ENCODE assay signal across 8 cellular contexts in the genomic region with DNA sequence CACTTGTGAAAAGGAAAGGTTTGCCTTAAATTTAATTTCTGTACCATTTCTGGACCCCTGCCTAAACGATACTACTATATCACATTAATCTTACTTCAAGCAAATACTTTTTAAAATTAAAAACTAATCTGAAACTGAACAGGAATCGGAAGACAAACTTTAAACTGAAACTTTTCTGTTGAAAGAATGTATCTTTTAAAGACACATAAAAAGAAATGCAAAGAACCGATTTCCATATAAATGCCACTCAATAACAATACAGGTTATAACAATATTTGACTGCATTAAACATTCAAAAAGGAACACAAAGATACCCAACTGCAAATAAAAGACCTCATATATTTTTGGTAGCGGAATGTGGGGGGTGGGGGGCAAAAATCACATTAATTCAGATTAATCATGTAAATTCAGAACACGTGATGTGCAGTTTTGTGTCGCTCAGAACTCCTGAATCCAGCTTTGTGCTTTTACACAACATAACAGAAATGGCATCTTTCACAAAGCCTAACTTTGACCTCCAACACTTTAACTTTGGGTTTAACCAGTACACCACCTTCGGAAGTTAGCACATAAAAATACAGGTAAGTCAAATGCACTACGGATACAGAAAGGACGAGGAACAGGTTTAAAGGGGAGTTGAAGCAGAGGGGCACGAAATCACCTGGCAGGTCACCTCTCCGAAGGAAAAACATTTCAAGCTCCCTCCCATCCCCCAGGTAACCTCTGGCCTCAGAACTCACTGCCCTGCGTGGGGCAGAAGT. TPM values are rescaled to one million over a fixed set of nuclear protein-coding genes. Genes with fewer than 3 reads are reported as not detected.
DNase-seq lines count a peak whose midpoint lies in the region; ATAC-seq and TF ChIP-seq lines count a peak whose summit lies in the region.

No MANE protein-coding gene starts in this region.

- peak overlapping the region; percentile 57 to 85 (median 76) for H3K4me3 Mint-ChIP-seq in IgD-negative memory B cell
- H3K4me3 Mint-ChIP-seq in dendritic cell treated with granulocyte-macrophage colony-stimulating factor and Interleukin-4, amounts not matched to agents 40 ng/mL and 50 ng/mL, for 4 days = peak overlapping the region; percentile 30
- H3K4me3 Mint-ChIP-seq in naive thymus-derived CD4-positive, alpha-beta T cell = peak overlapping the region; percentile 56 to 91 (median 78)

- no peaks in the 10 kb centered on the region for H3K27me3 ChIP-seq in AG04450 (ENCODE audit: control insufficient read depth, insufficient read depth, low read length)
- H3K27me3 ChIP-seq in naive thymus-derived CD4-positive, alpha-beta T cell (ENCODE audit: control insufficient read depth in 2 of 2, insufficient read depth in 2 of 2, low read length in 2 of 2) = peaks cover 0 to 7% of the 10 kb centered on the region in 2 donors

- CTCF ChIA-PET in AG04450 (lab: Charles Lee) = interaction anchor here (0.7 to 5.0 kb wide), 4 partner anchors 52 to 254 kb away, joined by 3 to 36 read pairs (median 16); no protein-coding TSS in a partner anchor
- CTCF ChIA-PET in naive thymus-derived CD4-positive, alpha-beta T cell (lab: Charles Lee) = interaction anchor here (1.8 kb wide), 1 partner anchor 114 kb away, joined by 5 read pairs; no protein-coding TSS in a partner anchor

- no peaks in the 10 kb centered on the region for H3K36me3 Mint-ChIP-seq in IgD-negative memory B cell
- H3K36me3 Mint-ChIP-seq in dendritic cell treated with granulocyte-macrophage colony-stimulating factor and Interleukin-4, amounts not matched to agents 40 ng/mL and 50 ng/mL, for 4 days (ENCODE audit: low read depth) = no peaks in the 10 kb centered on the region
- H3K36me3 Mint-ChIP-seq in naive thymus-derived CD4-positive, alpha-beta T cell = peaks cover 0 to 2% (median 0%) of the 10 kb centered on the region in 5 donors

- H3K9me3 ChIP-seq in AG04450 (ENCODE audit: control insufficient read depth, insufficient read depth, low read length) = no peaks in the 10 kb centered on the region
- H3K9me3 ChIP-seq in naive thymus-derived CD4-positive, alpha-beta T cell (ENCODE audit: control insufficient read depth in 2 of 3, low read length in 3 of 3) = no peaks in the 10 kb centered on the region

- H3K27ac Mint-ChIP-seq in IgD-negative memory B cell = peak overlapping the region in 1 of 3 donors; percentile 47
- H3K27ac Mint-ChIP-seq in dendritic cell treated with granulocyte-macrophage colony-stimulating factor and Interleukin-4, amounts not matched to agents 40 ng/mL and 50 ng/mL, for 4 days = no peak overlapping the region
- H3K27ac Mint-ChIP-seq in naive thymus-derived CD4-positive, alpha-beta T cell = peak overlapping the region in 1 of 9 donors; percentile 47

- H3K4me3 ChIP-seq in AG04450 (ENCODE audit: low read depth, low read length) = peak overlapping the region; percentile 70
- H3K4me3 ChIP-seq in naive thymus-derived CD4-positive, alpha-beta T cell (ENCODE audit: low read length) = no peak overlapping the region

- H3K27ac ChIP-seq in AG04450 (ENCODE audit: low read depth, low read length) = no peak overlapping the region
- no peak overlapping the region for H3K27ac ChIP-seq in naive thymus-derived CD4-positive, alpha-beta T cell (ENCODE audit: low read depth, low read length)

- no peak for ATAC-seq in naive thymus-derived CD4-positive, alpha-beta T cell
- no peak for ATAC-seq in GM21619 (IDR thresholded peaks at IDR 0.05; ENCODE audit: unreplicated experiment)

- intact Hi-C loops in dendritic cell treated with granulocyte-macrophage colony-stimulating factor and Interleukin-4, amounts not matched to agents 40 ng/mL and 50 ng/mL, for 4 days (cut with micrococcal nuclease) = no loop called here
- intact Hi-C loops in naive thymus-derived CD4-positive, alpha-beta T cell (cut with micrococcal nuclease) = no loop called here

- no peak for TF ChIP-seq CTCF in AG04450 (IDR thresholded peaks at IDR 0.05; ENCODE audit: low read depth, low read length)

- H3K9me3 Mint-ChIP-seq in IgD-negative memory B cell = peaks cover 0 to 1% (median 0%) of the 10 kb centered on the region in 3 donors
- H3K9me3 Mint-ChIP-seq in dendritic cell treated with granulocyte-macrophage colony-stimulating factor and Interleukin-4, amounts not matched to agents 40 ng/mL and 50 ng/mL, for 4 days = no peaks in the 10 kb centered on the region
- H3K9me3 Mint-ChIP-seq in naive thymus-derived CD4-positive, alpha-beta T cell = no peaks in the 10 kb centered on the region

- no peaks in the 10 kb centered on the region for H3K36me3 ChIP-seq in naive thymus-derived CD4-positive, alpha-beta T cell (ENCODE audit: control insufficient read depth in 2 of 3, insufficient read depth in 3 of 3, low read length in 3 of 3)

- no peak for DNase-seq in AG04450 (ENCODE audit: low read depth, low spot score)
- no peak for DNase-seq in naive thymus-derived CD4-positive, alpha-beta T cell
- DNase-seq in glomerular visceral epithelial cell (ENCODE audit: extremely low spot score) = no peak
- DNase-seq in UCSD-AML1 (lab: John Stamatoyannopoulos, UW; ENCODE audit: unreplicated experiment) = no peak
- DNase-seq in ureter (ENCODE audit: low spot score) = no peak

- peaks cover 46% of the 10 kb centered on the region for H3K27me3 Mint-ChIP-seq in IgD-negative memory B cell
- peaks cover 70% of the 10 kb centered on the region for H3K27me3 Mint-ChIP-seq in dendritic cell treated with granulocyte-macrophage colony-stimulating factor and Interleukin-4, amounts not matched to agents 40 ng/mL and 50 ng/mL, for 4 days
- peaks cover 64 to 71% (median 66%) of the 10 kb centered on the region in 5 donors for H3K27me3 Mint-ChIP-seq in naive thymus-derived CD4-positive, alpha-beta T cell

- POLR2A ChIA-PET in AG04450 (lab: Yijun Ruan, JAX) = interaction anchor here (0.9 to 1.2 kb wide), 2 partner anchors 43 to 210 kb away, joined by 3 read pairs; no protein-coding TSS in a partner anchor
- POLR2A ChIA-PET in naive thymus-derived CD4-positive, alpha-beta T cell (lab: Charles Lee) = no interaction called here

- peaks cover 4 to 5% of the 10 kb centered on the region in 2 donors for H3K4me1 ChIP-seq in naive thymus-derived CD4-positive, alpha-beta T cell (ENCODE audit: control insufficient read depth in 2 of 2, insufficient read depth in 2 of 2, low read length in 2 of 2)

- H3K4me1 Mint-ChIP-seq in IgD-negative memory B cell = peaks cover 3 to 11% (median 5%) of the 10 kb centered on the region in 3 donors
- H3K4me1 Mint-ChIP-seq in dendritic cell treated with granulocyte-macrophage colony-stimulating factor and Interleukin-4, amounts not matched to agents 40 ng/mL and 50 ng/mL, for 4 days (ENCODE audit: low read depth) = no peaks in the 10 kb centered on the region
- H3K4me1 Mint-ChIP-seq in naive thymus-derived CD4-positive, alpha-beta T cell = peaks cover 0 to 22% (median 11%) of the 10 kb centered on the region in 7 donors

RNA-seq across cellular contexts. Expression of a gene that starts 0.9 kb away (rescaled TPM):
- polyA plus RNA-seq in AG04450 (2011; rRNA removed) = 12.7 and 18.6 TPM in 2 replicates
- 21.1 and 39.3 TPM in 2 replicates for polyA minus RNA-seq in AG04450 (2011; rRNA and poly(A)+ RNA removed)
- polyA plus RNA-seq in IgD-negative memory B cell = not detected
- total RNA-seq in naive thymus-derived CD4-positive, alpha-beta T cell = under 1 TPM in 3 of 5 experiments, not detected in 2; 0.16 to 0.30 (median 0.17) TPM
- polyA plus RNA-seq in naive thymus-derived CD4-positive, alpha-beta T cell = not detected
- total RNA-seq in ureter = 65.4 TPM

Comparison
In these comparisons a context has a peak if more than half of its experiments do, and no peak if none do; other contexts are left out.
1. RNA of a gene that starts 0.9 kb away (polyA plus RNA-seq): 12.7 to 18.6 TPM in AG04450; not detected in IgD-negative memory B cell (single experiment) and not detected in naive thymus-derived CD4-positive, alpha-beta T cell; every median in the first group is over 10 times any median in the second.
2. Peak in every context shown above with its lines, with median percentiles within 50 percentile points of each other: H3K4me3 Mint-ChIP-seq.